21 cellular contexts compared by ENCODE assay signal in the genomic region with DNA sequence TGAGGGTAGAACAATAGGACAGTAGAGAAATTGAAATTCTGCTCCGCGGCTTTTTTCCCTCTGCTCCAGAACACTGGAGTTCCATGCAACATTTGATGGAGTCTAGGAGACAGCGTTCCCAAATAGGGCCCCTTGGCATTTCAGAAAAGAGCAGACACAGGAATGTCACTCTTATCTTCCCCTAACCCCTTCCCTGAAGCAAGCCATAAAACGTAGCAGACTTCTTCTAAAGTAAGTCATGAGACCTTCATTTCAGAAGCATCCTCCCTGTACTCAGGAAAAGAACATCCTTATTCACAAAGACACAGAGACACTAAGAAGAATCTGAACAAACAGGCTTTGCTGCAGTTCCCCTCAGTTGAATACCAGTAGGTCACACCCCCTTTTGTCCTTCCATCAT.
A peak's percentile ranks its signal among the peaks of the same experiment; 100 is the strongest.
DNase-seq lines count a peak whose midpoint lies in the region; ATAC-seq, FAIRE-seq and TF ChIP-seq lines count a peak whose summit lies in the region.
"Had no signal": no experiment of that assay in that cellular context is flagged by ENCODE, and none has a peak within 500 bp of the region (broad histone marks: within the 10 kb centered on the region; RNA-seq: fewer than 3 reads in every experiment).

No MANE protein-coding gene starts in this region.

- no peak overlapping the region for H4K5ac ChIP-seq in H1 (ENCODE audit: insufficient read length, low read depth, low read length)

- no peaks in the 10 kb centered on the region for H3F3A ChIP-seq in GM23338 (replicated peaks; ENCODE audit: low read depth)

- H2AK5ac ChIP-seq in H1 (ENCODE audit: low read depth, low read length) (no peak overlapping the region), neuronal stem cell (ENCODE audit: low read depth, low read length) (no peak overlapping the region)

- no peak overlapping the region for H3K27ac Mint-ChIP-seq in GM23338
- H3K27ac Mint-ChIP-seq: CD4-positive, alpha-beta T cell had no signal

- H3K9me3 ChIP-seq in H1 (ENCODE audit: insufficient read depth in 2 of 2, low read depth in 1 of 2, low read length in 1 of 2) (no peaks in the 10 kb centered on the region), neuronal stem cell (replicated peaks in 1 of 2; ENCODE audit: control insufficient read depth in 2 of 2, insufficient read depth in 1 of 2, low read depth in 1 of 2, low read length in 2 of 2) (no peaks in the 10 kb centered on the region)
- H3K9me3 ChIP-seq: BLaER1 treated with 17β-estradiol and CSF1 and Interleukin-3, amounts not matched to agents 10 nM and 100 nM had no signal

- FAIRE-seq in H1 (lab: Jason Lieb, UNC), result no peak
- FAIRE-seq: GM12892, GM19239, H54 had no signal

- no peaks in the 10 kb centered on the region for H3K27me3 ChIP-seq in GM23338 (ENCODE audit: insufficient read depth)
- H3K27me3 ChIP-seq in H1 (replicated peaks in 1 of 4; ENCODE audit: control insufficient read depth in 3 of 4, extremely low read depth in 1 of 4, insufficient read depth in 3 of 4, low read length in 3 of 4), result no peaks in the 10 kb centered on the region
- H3K27me3 ChIP-seq in neuronal stem cell (ENCODE audit: control insufficient read depth in 3 of 3, insufficient read depth in 3 of 3, low read depth in 1 of 3, low read length in 3 of 3), result no peaks in the 10 kb centered on the region
- H3K27me3 ChIP-seq: BLaER1 treated with 17β-estradiol and CSF1 and Interleukin-3, amounts not matched to agents 10 nM and 100 nM had no signal

- H3K4ac ChIP-seq in H1 (replicated peaks; ENCODE audit: insufficient read length, low read depth, low read length) (no peak overlapping the region), neuronal stem cell (ENCODE audit: low read length) (no peak overlapping the region)

- H3K4me1 ChIP-seq in GM23338 (ENCODE audit: insufficient read depth), result peaks cover 32% of the 10 kb centered on the region
- peaks cover 0 to 7% (median 5%) of the 10 kb centered on the region in 4 experiments; a peak in 3 of 7 replicates for H3K4me1 ChIP-seq in H1 (replicated peaks in 1 of 4; ENCODE audit: control insufficient read depth in 3 of 4, insufficient read depth in 4 of 4, low read length in 3 of 4)
- H3K4me1 ChIP-seq in neuronal stem cell (ENCODE audit: control insufficient read depth in 2 of 2, insufficient read depth in 1 of 2, low read depth in 1 of 2, low read length in 2 of 2), result peaks cover 16 to 28% of the 10 kb centered on the region in 2 donors
- H3K4me1 ChIP-seq: BLaER1 treated with 17β-estradiol and CSF1 and Interleukin-3, amounts not matched to agents 10 nM and 100 nM had no signal

- H3K4me2 ChIP-seq in GM23338, result no peak overlapping the region
- H3K4me2 ChIP-seq in H1 (ENCODE audit: insufficient read depth in 1 of 2, low read depth in 2 of 2, low read length in 2 of 2), result no peak overlapping the region
- H3K4me2 ChIP-seq in neuronal stem cell (ENCODE audit: insufficient read depth, low read length, poor library complexity, severe bottlenecking), result no peak overlapping the region
- H3K4me2 ChIP-seq: BLaER1 treated with 17β-estradiol and CSF1 and Interleukin-3, amounts not matched to agents 10 nM and 100 nM had no signal

- H3K14ac ChIP-seq in H1 (ENCODE audit: insufficient read length), result no peak overlapping the region
- H3K14ac ChIP-seq in neuronal stem cell (ENCODE audit: low read length), result no peak overlapping the region

- H3K27me3 Mint-ChIP-seq in GM23338 (ENCODE audit: insufficient read depth, low read depth, poor library complexity), result no peaks in the 10 kb centered on the region
- H3K27me3 Mint-ChIP-seq: CD4-positive, alpha-beta T cell had no signal

- no peak for ATAC-seq in GM23338
- ATAC-seq in GM19328 (IDR thresholded peaks at IDR 0.05; ENCODE audit: unreplicated experiment), result no peak
- ATAC-seq: HCT116 had no signal

- no peak overlapping the region for H2BK15ac ChIP-seq in H1 (ENCODE audit: low read length)
- H2BK15ac ChIP-seq in neuronal stem cell (ENCODE audit: low read length), result no peak overlapping the region

- H3K27ac ChIP-seq in GM23338 (ENCODE audit: low read depth), result no peak overlapping the region
- H3K27ac ChIP-seq in H1 (ENCODE audit: low read depth, low read length), result no peak overlapping the region
- peak overlapping the region; percentile 41 for H3K27ac ChIP-seq in neuronal stem cell (replicated peaks; ENCODE audit: low read length)
- H3K27ac ChIP-seq: BLaER1 treated with 17β-estradiol and CSF1 and Interleukin-3, amounts not matched to agents 10 nM and 100 nM; HL-60 had no signal

- no peaks in the 10 kb centered on the region for H3K79me1 ChIP-seq in H1 (ENCODE audit: low read depth, low read length)
- H3K79me1 ChIP-seq in neuronal stem cell (ENCODE audit: low read depth, low read length), result no peaks in the 10 kb centered on the region

- no peak overlapping the region for H3K4me3 ChIP-seq in GM23338
- no peak overlapping the region for H3K4me3 ChIP-seq in H1 (ENCODE audit: extremely low read depth in 1 of 4, insufficient read depth in 2 of 4, low read depth in 3 of 4, low read length in 4 of 4)
- H3K4me3 ChIP-seq in neuronal stem cell (ENCODE audit: low read length in 2 of 2), result no peak overlapping the region
- H3K4me3 ChIP-seq: BLaER1 treated with 17β-estradiol and CSF1 and Interleukin-3, amounts not matched to agents 10 nM and 100 nM had no signal

- H4K8ac ChIP-seq in H1 (ENCODE audit: extremely low read depth, insufficient read depth, low read length), result no peak overlapping the region
- H4K8ac ChIP-seq in neuronal stem cell (ENCODE audit: low read depth, low read length), result no peak overlapping the region

- peaks cover 5% of the 10 kb centered on the region; the same call in 1 of the 2 replicates for H3K9me2 ChIP-seq in GM23338 (ENCODE audit: insufficient read depth)

- H3K9ac ChIP-seq in H1 (replicated peaks in 1 of 4; ENCODE audit: extremely low read depth in 1 of 4, low read depth in 3 of 4, low read length in 3 of 4) (no peak overlapping the region), neuronal stem cell (ENCODE audit: low read depth, low read length, poor library complexity) (no peak overlapping the region)
- H3K9ac ChIP-seq: BLaER1 treated with 17β-estradiol and CSF1 and Interleukin-3, amounts not matched to agents 10 nM and 100 nM had no signal

- no peak for TF ChIP-seq EP300 in H1 (IDR thresholded peaks at IDR 0.05; ENCODE audit: borderline replicate concordance in 1 of 2, low read depth in 2 of 2, low read length in 2 of 2)

- H4K91ac ChIP-seq in H1 (replicated peaks; ENCODE audit: insufficient read length, low read length) (no peak overlapping the region), neuronal stem cell (ENCODE audit: low read depth, low read length, poor library complexity) (no peak overlapping the region)

- H2AFZ ChIP-seq in GM23338 (no peak overlapping the region), H1 (ENCODE audit: low read length) (no peak overlapping the region), neuronal stem cell (ENCODE audit: low read length) (peak overlapping the region; percentile 45)

- no peak for TF ChIP-seq RAD21 in H1 (IDR thresholded peaks at IDR 0.05 in 1 of 2, conservative IDR thresholded peaks at IDR 0.05 in 1 of 2; ENCODE audit: low read depth in 2 of 2, low read length in 2 of 2)

- H3K79me2 ChIP-seq in GM23338 (replicated peaks; ENCODE audit: insufficient read depth) (no peaks in the 10 kb centered on the region), H1 (ENCODE audit: control insufficient read depth in 1 of 2, insufficient read depth in 2 of 2, low read length in 2 of 2) (no peaks in the 10 kb centered on the region)

- no peak for TF ChIP-seq POLR2A in H1 (IDR thresholded peaks at IDR 0.05; ENCODE audit: control extremely low read depth in 1 of 2, low read depth in 2 of 2, low read length in 2 of 2)

- no peak overlapping the region for H3K18ac ChIP-seq in H1 (ENCODE audit: extremely low read depth, low read length)
- no peak overlapping the region for H3K18ac ChIP-seq in neuronal stem cell (ENCODE audit: low read length)

- POLR2A ChIA-PET in H1 (lab: Charles Lee; ENCODE audit: partially characterized antibody), result no interaction called here

- peak; percentile 7 for DNase-seq in GM23338 (ENCODE audit: low spot score)
- DNase-seq in H1 (ENCODE audit: low read depth in 1 of 2, low spot score in 2 of 2), result no peak
- peak; percentile 93 for DNase-seq in islet precursor cell
- DNase-seq in neuronal stem cell (ENCODE audit: low spot score), result no peak
- DNase-seq in inferior parietal cortex (ENCODE audit: extremely low spot score), result no peak
- no peak for DNase-seq in DMS 273 (lab: John Stamatoyannopoulos, UW; ENCODE audit: unreplicated experiment)
- no peak for DNase-seq in NCI-H526 (lab: John Stamatoyannopoulos, UW)
- DNase-seq: ACHN; Calu3; CD4-positive, alpha-beta T cell; DMS153; DMS79 treated with DMSO at 0.1 percent for 48 hours; EL; GDM1 had no signal

- H2BK5ac ChIP-seq in H1 (ENCODE audit: low read depth, low read length), result no peak overlapping the region
- H2BK5ac ChIP-seq in neuronal stem cell (ENCODE audit: low read length), result no peak overlapping the region

- H3K36me3 Mint-ChIP-seq in GM23338 (ENCODE audit: low read depth), result no peaks in the 10 kb centered on the region

- peaks cover 46% of the 10 kb centered on the region for H3K4me1 Mint-ChIP-seq in GM23338

- H3K23ac ChIP-seq in H1 (ENCODE audit: insufficient read length) (no peak overlapping the region), neuronal stem cell (ENCODE audit: low read depth, low read length, poor library complexity) (no peak overlapping the region)

- no peak overlapping the region for H3K4me3 Mint-ChIP-seq in GM23338
- H3K4me3 Mint-ChIP-seq: CD4-positive, alpha-beta T cell had no signal

- H2BK12ac ChIP-seq in H1 (ENCODE audit: low read depth, low read length) (no peak overlapping the region), neuronal stem cell (ENCODE audit: low read length) (no peak overlapping the region)

- 88% methylated on average over 4 of the region's 4 CpGs; no CpG with 5 or more reads in 1 of the 2 experiments for WGBS in H1 (ENCODE audit: extremely low coverage in 1 of 2, insufficient coverage in 1 of 2, insufficient read length in 1 of 2, insufficient replicate concordance in 2 of 2, low coverage in 1 of 2, low lambda C conversion rate in 2 of 2, missing lambda C conversion rate in 1 of 2), 2 experiments
- WGBS in neuronal stem cell (ENCODE audit: extremely low coverage in 2 of 2, insufficient read length in 2 of 2, insufficient replicate concordance in 1 of 2), 2 donors, result no CpG with 5 or more reads among the region's 4 CpGs

- TF ChIP-seq CTCF in GM23338 (conservative IDR thresholded peaks at IDR 0.05; ENCODE audit: low read depth in 2 of 2), result no peak
- TF ChIP-seq CTCF in H1 (IDR thresholded peaks at IDR 0.05; ENCODE audit: control extremely low read depth in 1 of 3, insufficient read depth in 1 of 3, low read depth in 1 of 3, low read length in 3 of 3), result no peak

- H3K56ac ChIP-seq in H1 (replicated peaks; ENCODE audit: insufficient read length, low read depth, low read length), result no peak overlapping the region

- H2BK120ac ChIP-seq in H1 (replicated peaks; ENCODE audit: low read depth, low read length) (no peak overlapping the region), neuronal stem cell (ENCODE audit: low read depth, low read length) (no peak overlapping the region)

- H3K36me3 ChIP-seq in GM23338 (ENCODE audit: insufficient read depth) (no peaks in the 10 kb centered on the region), H1 (ENCODE audit: control insufficient read depth in 2 of 4, insufficient read depth in 4 of 4, low read length in 3 of 4) (no peaks in the 10 kb centered on the region), neuronal stem cell (replicated peaks in 1 of 2; ENCODE audit: control insufficient read depth in 2 of 2, insufficient read depth in 2 of 2, low read length in 2 of 2) (no peaks in the 10 kb centered on the region)
- H3K36me3 ChIP-seq: BLaER1 treated with 17β-estradiol and CSF1 and Interleukin-3, amounts not matched to agents 10 nM and 100 nM had no signal

- H4K20me1 ChIP-seq in GM23338 (replicated peaks; ENCODE audit: insufficient read depth), result no peaks in the 10 kb centered on the region
- H4K20me1 ChIP-seq in H1 (replicated peaks in 1 of 2; ENCODE audit: control insufficient read depth in 1 of 2, insufficient read depth in 2 of 2, low read length in 2 of 2), result no peaks in the 10 kb centered on the region
- H4K20me1 ChIP-seq: BLaER1 treated with 17β-estradiol and CSF1 and Interleukin-3, amounts not matched to agents 10 nM and 100 nM had no signal

- peak overlapping the region; percentile 7; the same call in 1 of the 2 replicates for H2BK20ac ChIP-seq in H1 (ENCODE audit: low read length)

- H3K23me2 ChIP-seq in H1 (ENCODE audit: low read depth, low read length), result no peaks in the 10 kb centered on the region

- CTCF ChIA-PET in H1 (lab: Charles Lee; ENCODE audit: partially characterized antibody), result no interaction called here

- no peaks in the 10 kb centered on the region; the same call in 2 of the 3 replicates for H3K9me3 Mint-ChIP-seq in GM23338

Comparison
In these comparisons a context has a peak if more than half of its experiments do, and no peak if none do; other contexts are left out.
1. DNase-seq: peak in GM23338 (single experiment) and islet precursor cell (single experiment); none in H1 (0 of 2), neuronal stem cell (single experiment), inferior parietal cortex (single experiment), DMS 273 (single experiment) and NCI-H526 (0 of 2).